In genomic region chr4:58522765-58523382, GRCh38 we compare ENCODE assay signal across 21 cellular contexts.
DNase-seq lines count a peak whose midpoint lies in the region; ATAC-seq, FAIRE-seq and TF ChIP-seq lines count a peak whose summit lies in the region.
"Had no signal": no experiment of that assay in that cellular context is flagged by ENCODE, and none has a peak within 500 bp of the region (broad histone marks: within the 10 kb centered on the region; RNA-seq: fewer than 3 reads in every experiment).

No MANE protein-coding gene starts in this region.

- WGBS in K562 (ENCODE audit: insufficient coverage, low coverage, missing lambda C conversion rate): 0% methylated on average over 2 of the region's 2 CpGs
- 66 to 69% methylated on average over 2 of the region's 2 CpGs for WGBS in aorta, 2 donors

- no peak for TF ChIP-seq POLR2A in K562 (conservative IDR thresholded peaks at IDR 0.05)

- CTCF ChIA-PET in K562 (lab: Yijun Ruan, JAX; ENCODE audit: low intra/inter-chr PET ratio): no interaction called here

- no peaks in the 10 kb centered on the region for H4K20me1 ChIP-seq in K562 (replicated peaks; ENCODE audit: control insufficient read depth, insufficient read depth, low read length)
- H4K20me1 ChIP-seq: BLaER1 treated with 17β-estradiol and CSF1 and Interleukin-3, amounts not matched to agents 10 nM and 100 nM had no signal

- BruUV-seq in K562 (replicated peaks; lab: Mats Ljungman, UMichigan): no TSS peak

- no peaks in the 10 kb centered on the region for H3K27me3 ChIP-seq in K562 (ENCODE audit: control insufficient read depth in 2 of 2, insufficient read depth in 2 of 2, low read length in 2 of 2)
- H3K27me3 ChIP-seq in aorta (ENCODE audit: control insufficient read depth in 1 of 2, insufficient read depth in 2 of 2, low read length in 1 of 2): no peaks in the 10 kb centered on the region
- H3K27me3 ChIP-seq: BLaER1 treated with 17β-estradiol and CSF1 and Interleukin-3, amounts not matched to agents 10 nM and 100 nM had no signal

- H3K36me3 ChIP-seq in K562 (ENCODE audit: control insufficient read depth, insufficient read depth, low read length): no peaks in the 10 kb centered on the region
- no peaks in the 10 kb centered on the region for H3K36me3 ChIP-seq in aorta (ENCODE audit: control insufficient read depth in 1 of 2, insufficient read depth in 2 of 2, low read length in 1 of 2)
- H3K36me3 ChIP-seq: BLaER1 treated with 17β-estradiol and CSF1 and Interleukin-3, amounts not matched to agents 10 nM and 100 nM had no signal

- no peak overlapping the region for H2AFZ ChIP-seq in K562 (ENCODE audit: low read depth, low read length)

- intact Hi-C loops in K562 (cut with micrococcal nuclease): no loop called here
- intact Hi-C loops in aorta (cut with DNase I): no loop called here

- no peak for TF ChIP-seq EP300 in K562 (IDR thresholded peaks at IDR 0.05; ENCODE audit: low read length)

- no peaks in the 10 kb centered on the region for H3K9me3 ChIP-seq in K562 (replicated peaks; ENCODE audit: control insufficient read depth, insufficient read depth, low read depth, low read length)
- no peaks in the 10 kb centered on the region for H3K9me3 ChIP-seq in aorta (ENCODE audit: control insufficient read depth, low read length)
- H3K9me3 ChIP-seq: A549; BLaER1 treated with 17β-estradiol and CSF1 and Interleukin-3, amounts not matched to agents 10 nM and 100 nM; Caco-2 had no signal

- TF ChIP-seq CTCF in K562 (IDR thresholded peaks at IDR 0.05 in 2 of 3, conservative IDR thresholded peaks at IDR 0.05 in 1 of 3; ENCODE audit: insufficient read depth in 2 of 3, low read depth in 1 of 3, low read length in 3 of 3): no peak

- H3K4me3 ChIP-seq in K562 (no peak overlapping the region), aorta (ENCODE audit: low read length in 2 of 2) (no peak overlapping the region)
- H3K4me3 ChIP-seq: A549; BLaER1 treated with 17β-estradiol and CSF1 and Interleukin-3, amounts not matched to agents 10 nM and 100 nM had no signal

- no peaks in the 10 kb centered on the region for H3K4me1 ChIP-seq in K562 (replicated peaks in 1 of 2; ENCODE audit: control insufficient read depth in 2 of 2, insufficient read depth in 2 of 2, low read length in 2 of 2)
- H3K4me1 ChIP-seq in aorta (ENCODE audit: control insufficient read depth in 1 of 2, insufficient read depth in 2 of 2, low read length in 2 of 2): no peaks in the 10 kb centered on the region
- H3K4me1 ChIP-seq: A549; BLaER1 treated with 17β-estradiol and CSF1 and Interleukin-3, amounts not matched to agents 10 nM and 100 nM; Caco-2 had no signal

- no peak for DNase-seq in K562 (ENCODE audit: extremely low read depth in 1 of 4, low spot score in 3 of 4)
- no peak for DNase-seq in aorta
- no peak for DNase-seq in epidermal melanocyte (ENCODE audit: insufficient read length, low spot score)
- DNase-seq: 8988T; AML-193; Caco-2; Calu3; CD4-positive, alpha-beta T cell; CD8-positive, alpha-beta T cell; DMS79 treated with DMSO at 0.1 percent for 48 hours; GF-D8 had no signal

- FAIRE-seq in A204.1 (lab: Jason Lieb, UNC): peak; percentile 80
- no peak for FAIRE-seq in K562 (lab: Jason Lieb, UNC)
- FAIRE-seq in endometrium (lab: Jason Lieb, UNC): peak; percentile 63
- FAIRE-seq: A549, D721Med, G401.6, GM12891, GM19239 had no signal

- H3K79me2 ChIP-seq in K562 (ENCODE audit: control insufficient read depth, insufficient read depth, low read length): no peaks in the 10 kb centered on the region

- H3K4me2 ChIP-seq in K562 (ENCODE audit: insufficient read depth, low read length): no peak overlapping the region
- H3K4me2 ChIP-seq: A549; BLaER1 treated with 17β-estradiol and CSF1 and Interleukin-3, amounts not matched to agents 10 nM and 100 nM had no signal

- no peak overlapping the region for H3K9ac ChIP-seq in K562 (ENCODE audit: insufficient read depth in 1 of 2, low read depth in 2 of 2, low read length in 2 of 2)
- H3K9ac ChIP-seq: BLaER1 treated with 17β-estradiol and CSF1 and Interleukin-3, amounts not matched to agents 10 nM and 100 nM had no signal

- H3K27ac ChIP-seq in K562 (ENCODE audit: extremely low read depth, low read depth, low read length) (no peak overlapping the region), aorta (ENCODE audit: low read depth in 1 of 2, low read length in 2 of 2) (no peak overlapping the region)
- H3K27ac ChIP-seq: A549; BLaER1 treated with 17β-estradiol and CSF1 and Interleukin-3, amounts not matched to agents 10 nM and 100 nM; C4-2B had no signal

- no peaks in the 10 kb centered on the region for H3K9me1 ChIP-seq in K562 (ENCODE audit: control insufficient read depth, insufficient read depth, low read length)

- no peak for ATAC-seq in K562
- no peak for ATAC-seq in HG03025 (IDR thresholded peaks at IDR 0.05; ENCODE audit: low FRiP score, unreplicated experiment)
- no peak for ATAC-seq in aorta (ENCODE audit: low FRiP score)
- ATAC-seq: A549; CD8-positive, alpha-beta T cell had no signal

- POLR2A ChIA-PET in K562 (lab: Yijun Ruan, JAX): no interaction called here

- TF ChIP-seq RAD21 in K562 (CRISPR knock-in tag; conservative IDR thresholded peaks at IDR 0.05 in 1 of 2, IDR thresholded peaks at IDR 0.05 in 1 of 2): no peak

- in situ Hi-C loops in K562 (cut with MboI): no loop called here

TF ChIP-seq in K562, 482 proteins besides CTCF, POLR2A, EP300 and RAD21:
- TF ChIP-seq JUNB (CRISPR knock-in tag; conservative IDR thresholded peaks at IDR 0.05) (no peak), MTA2 (IDR thresholded peaks at IDR 0.05; ENCODE audit: low read depth) (no peak), HNRNPK (IDR thresholded peaks at IDR 0.05; ENCODE audit: low read depth, low read length, poor library complexity, severe bottlenecking) (peak; percentile 90), HMG20B (CRISPR knock-in tag; IDR thresholded peaks at IDR 0.05) (no peak), SNIP1 (IDR thresholded peaks at IDR 0.05; ENCODE audit: low read depth) (no peak), PCBP2 (IDR thresholded peaks at IDR 0.05; ENCODE audit: low read depth, low read length, poor library complexity, severe bottlenecking) (peak; percentile 76), MBD2 (IDR thresholded peaks at IDR 0.05; ENCODE audit: borderline replicate concordance, low read depth) (no peak), MXI1 (IDR thresholded peaks at IDR 0.05; ENCODE audit: low read depth, low read length) (no peak), ELF1 (tag; IDR thresholded peaks at IDR 0.05) (no peak), PCBP1 (IDR thresholded peaks at IDR 0.05; ENCODE audit: low read depth, low read length, poor library complexity, severe bottlenecking) (peak; percentile 53), TBL1XR1 (IDR thresholded peaks at IDR 0.05; ENCODE audit: low read length in 2 of 2) (no peak)
- TF ChIP-seq, protein P1, sequence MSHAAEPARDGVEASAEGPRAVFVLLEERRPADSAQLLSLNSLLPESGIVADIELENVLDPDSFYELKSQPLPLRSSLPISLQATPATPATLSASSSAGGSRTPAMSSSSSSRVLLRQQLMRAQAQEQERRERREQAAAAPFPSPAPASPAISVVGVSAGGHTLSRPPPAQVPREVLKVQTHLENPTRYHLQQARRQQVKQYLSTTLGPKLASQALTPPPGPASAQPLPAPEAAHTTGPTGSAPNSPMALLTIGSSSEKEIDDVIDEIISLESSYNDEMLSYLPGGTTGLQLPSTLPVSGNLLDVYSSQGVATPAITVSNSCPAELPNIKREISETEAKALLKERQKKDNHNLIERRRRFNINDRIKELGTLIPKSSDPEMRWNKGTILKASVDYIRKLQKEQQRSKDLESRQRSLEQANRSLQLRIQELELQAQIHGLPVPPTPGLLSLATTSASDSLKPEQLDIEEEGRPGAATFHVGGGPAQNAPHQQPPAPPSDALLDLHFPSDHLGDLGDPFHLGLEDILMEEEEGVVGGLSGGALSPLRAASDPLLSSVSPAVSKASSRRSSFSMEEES (CRISPR knock-in tag; IDR thresholded peaks at IDR 0.05): no peak
TF ChIP-seq in K562: peak in this region for 3.
